ENCODE assay signal across 9 cellular contexts in the genomic region with DNA sequence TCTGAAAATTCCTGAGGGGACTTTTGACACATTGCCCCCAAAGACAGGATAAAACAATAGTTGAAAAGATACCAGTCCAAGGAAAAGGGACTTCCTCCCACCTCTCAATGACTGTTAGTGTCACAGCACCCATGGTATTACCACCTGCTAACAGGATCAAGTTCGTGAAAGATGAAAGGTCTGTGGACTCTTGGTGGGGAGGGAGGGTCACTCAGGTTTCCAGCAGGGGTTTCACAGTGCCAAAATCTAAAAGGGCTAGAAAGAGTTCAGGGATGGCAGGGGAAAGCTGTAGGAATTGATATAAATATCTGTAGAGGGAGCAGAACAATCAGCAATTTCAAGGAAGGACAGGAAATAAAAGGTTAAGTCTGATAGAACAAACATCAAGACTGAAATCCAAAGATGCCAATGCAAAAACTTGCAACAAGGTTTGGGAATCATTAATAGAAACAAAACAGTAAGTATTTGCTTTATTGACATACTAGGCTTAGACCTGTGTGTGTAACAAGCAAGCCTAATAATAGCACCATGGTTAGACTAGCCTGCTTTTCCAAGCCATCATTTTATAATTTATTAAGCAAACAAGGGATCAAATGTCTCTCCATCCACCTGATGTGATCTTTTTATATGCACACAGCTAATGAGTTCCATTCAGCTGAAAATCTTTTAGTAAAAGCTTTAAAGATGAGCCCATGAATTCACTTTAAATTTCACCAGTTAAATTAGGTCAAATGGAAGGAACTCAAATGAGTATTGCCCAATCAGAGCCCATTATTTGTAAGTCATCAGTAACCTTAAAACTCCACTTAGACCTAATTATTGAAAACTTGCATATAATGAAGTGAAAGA. TPM values are rescaled to one million over a fixed set of nuclear protein-coding genes. Genes with fewer than 3 reads are reported as not detected.
DNase-seq lines count a peak whose midpoint lies in the region; ATAC-seq, FAIRE-seq and TF ChIP-seq lines count a peak whose summit lies in the region.
"Had no signal": no experiment of that assay in that cellular context is flagged by ENCODE, and none has a peak within 500 bp of the region (broad histone marks: within the 10 kb centered on the region; RNA-seq: fewer than 3 reads in every experiment).

No MANE protein-coding gene starts in this region.

- H3K4me1 Mint-ChIP-seq in activated CD4-positive, alpha-beta T cell treated with anti-CD3 and anti-CD28 coated beads, Interleukin-2, amount 10 ng/mL, durations not matched to agents 7 days and 5 days, result peaks cover 46% of the 10 kb centered on the region
- peaks cover 13% of the 10 kb centered on the region for H3K4me1 Mint-ChIP-seq in activated T-helper 17 cell treated with anti-CD3 and anti-CD28 coated beads, Interleukin-2, amount 50 U/mL, for 72 hours

- H3K4me1 ChIP-seq in keratinocyte (ENCODE audit: control insufficient read depth, extremely low read depth, insufficient read depth, low read length) (peaks cover 44% of the 10 kb centered on the region), thyroid gland (peaks cover 55 to 56% of the 10 kb centered on the region in 2 donors)

- POLR2A ChIA-PET in activated CD4-positive, alpha-beta T cell treated with anti-CD3 and anti-CD28 coated beads, Interleukin-2, amount 10 ng/mL, durations not matched to agents 7 days and 5 days (lab: Charles Lee), result interaction anchor here (1.3 to 6.4 kb wide), 4 partner anchors 8 to 54 kb away, joined by 5 to 50 read pairs (median 24); a partner anchor contains a TSS

- no peak for DNase-seq in activated CD4-positive, alpha-beta T cell treated with anti-CD3 and anti-CD28 coated beads, Interleukin-2, amount 10 ng/mL, durations not matched to agents 7 days and 5 days
- DNase-seq in activated CD4-positive, alpha-beta T cell treated with anti-CD3 and anti-CD28 coated beads for 1 hour, result no peak
- DNase-seq in keratinocyte (ENCODE audit: low read depth, low spot score), result no peak
- no peak for DNase-seq in thyroid gland
- DNase-seq in Ammon's horn (ENCODE audit: low spot score), result no peak
- no peak for DNase-seq in activated gamma-delta T cell treated with Interleukin-2 at 50 U/mL for 16 hours
- no peak for DNase-seq in amniotic stem cell (lab: John Stamatoyannopoulos, UW)

- no peaks in the 10 kb centered on the region for H3K27me3 ChIP-seq in keratinocyte (ENCODE audit: control insufficient read depth, extremely low read depth, insufficient read depth, low read length)
- H3K27me3 ChIP-seq in thyroid gland, result no peaks in the 10 kb centered on the region

- CTCF ChIA-PET in activated CD4-positive, alpha-beta T cell treated with anti-CD3 and anti-CD28 coated beads, Interleukin-2, amount 10 ng/mL, durations not matched to agents 7 days and 5 days (lab: Charles Lee), result interaction anchor here (1.4 to 14.6 kb wide), 3 partner anchors 8 to 401 kb away, joined by 3 to 158 read pairs (median 10); no protein-coding TSS in a partner anchor

- H3K79me2 ChIP-seq in keratinocyte (ENCODE audit: control insufficient read depth, insufficient read depth, low read length), result peaks cover 67% of the 10 kb centered on the region

- H3K4me2 ChIP-seq in keratinocyte (ENCODE audit: control insufficient read depth, extremely low read depth, insufficient read depth, low read depth, low read length), result peak overlapping the region; percentile 99

- H3K36me3 Mint-ChIP-seq in activated CD4-positive, alpha-beta T cell treated with anti-CD3 and anti-CD28 coated beads, Interleukin-2, amount 10 ng/mL, durations not matched to agents 7 days and 5 days (ENCODE audit: low read depth), result peaks cover 84% of the 10 kb centered on the region
- H3K36me3 Mint-ChIP-seq in activated T-helper 17 cell treated with anti-CD3 and anti-CD28 coated beads, Interleukin-2, amount 50 U/mL, for 72 hours (ENCODE audit: low read depth), result peaks cover 89% of the 10 kb centered on the region

- TF ChIP-seq CTCF in keratinocyte (optimal IDR thresholded peaks at IDR 0.05 in 1 of 3, IDR thresholded peaks at IDR 0.05 in 1 of 3, conservative IDR thresholded peaks at IDR 0.05 in 1 of 3; ENCODE audit: extremely low read depth in 1 of 3, insufficient read depth in 2 of 3, low read length in 3 of 3) (no peak), thyroid gland (IDR thresholded peaks at IDR 0.05) (no peak)

- H3K9me1 ChIP-seq in keratinocyte (ENCODE audit: control insufficient read depth, extremely low read depth, insufficient read depth, low read length), result no peaks in the 10 kb centered on the region

- peak overlapping the region; percentile 98 for H3K27ac Mint-ChIP-seq in activated CD4-positive, alpha-beta T cell treated with anti-CD3 and anti-CD28 coated beads, Interleukin-2, amount 10 ng/mL, durations not matched to agents 7 days and 5 days
- peak overlapping the region; percentile 98 for H3K27ac Mint-ChIP-seq in activated T-helper 17 cell treated with anti-CD3 and anti-CD28 coated beads, Interleukin-2, amount 50 U/mL, for 72 hours

- H3K9ac ChIP-seq in keratinocyte (ENCODE audit: control insufficient read depth, extremely low read depth, insufficient read depth, low read length), result peak overlapping the region; percentile 99

- dilution Hi-C loops in keratinocyte (cut with MboI; ENCODE audit: extremely low pct_ligation_motif_present, low sequenced_read_pairs), result no loop called here

- H3K9me3 ChIP-seq in keratinocyte (ENCODE audit: control insufficient read depth, low read depth, low read length) (no peaks in the 10 kb centered on the region), thyroid gland (no peaks in the 10 kb centered on the region)

- H3K36me3 ChIP-seq in keratinocyte (ENCODE audit: control insufficient read depth in 2 of 2, extremely low read depth in 1 of 2, insufficient read depth in 2 of 2, low read length in 2 of 2), result peaks cover 24 to 59% of the 10 kb centered on the region in 2 experiments
- H3K36me3 ChIP-seq in thyroid gland, result peaks cover 42 to 68% of the 10 kb centered on the region in 2 donors

- intact Hi-C loops in thyroid gland (cut with DNase I), result no loop called here

- H3K4me3 Mint-ChIP-seq in activated CD4-positive, alpha-beta T cell treated with anti-CD3 and anti-CD28 coated beads, Interleukin-2, amount 10 ng/mL, durations not matched to agents 7 days and 5 days, result peak overlapping the region; percentile 99
- peak overlapping the region; percentile 98 for H3K4me3 Mint-ChIP-seq in activated T-helper 17 cell treated with anti-CD3 and anti-CD28 coated beads, Interleukin-2, amount 50 U/mL, for 72 hours

- no peaks in the 10 kb centered on the region for H3K27me3 Mint-ChIP-seq in activated CD4-positive, alpha-beta T cell treated with anti-CD3 and anti-CD28 coated beads, Interleukin-2, amount 10 ng/mL, durations not matched to agents 7 days and 5 days
- H3K27me3 Mint-ChIP-seq in activated T-helper 17 cell treated with anti-CD3 and anti-CD28 coated beads, Interleukin-2, amount 50 U/mL, for 72 hours, result no peaks in the 10 kb centered on the region

- no peak overlapping the region for H2AFZ ChIP-seq in keratinocyte (ENCODE audit: control insufficient read depth, low read length)

- peaks cover 59% of the 10 kb centered on the region for H4K20me1 ChIP-seq in keratinocyte (ENCODE audit: control insufficient read depth, extremely low read depth, insufficient read depth, low read length)

- TF ChIP-seq POLR2A in thyroid gland (IDR thresholded peaks at IDR 0.05), result no peak

- H3K27ac ChIP-seq in keratinocyte (ENCODE audit: control insufficient read depth, insufficient read depth, low read length), result peak overlapping the region; percentile 98
- peak overlapping the region; percentile 99 to 100 (median 99) for H3K27ac ChIP-seq in thyroid gland

- H3K4me3 ChIP-seq in keratinocyte (ENCODE audit: control insufficient read depth in 2 of 3, extremely low read depth in 1 of 3, insufficient read depth in 2 of 3, low read depth in 1 of 3, low read length in 3 of 3) (peak overlapping the region; percentile 90 to 98 (median 97)), thyroid gland (replicated peaks in 1 of 3) (peak overlapping the region in 2 of 3 donors; percentile 92 to 98)

- WGBS in thyroid gland, 2 donors, result 5 to 14% methylated on average over 1 of the region's 1 CpG

- no peak for ATAC-seq in activated T-helper 17 cell treated with anti-CD3 and anti-CD28 coated beads, Interleukin-2, amount 50 U/mL, for 72 hours (replicated peaks)

- H3K9me3 Mint-ChIP-seq in activated CD4-positive, alpha-beta T cell treated with anti-CD3 and anti-CD28 coated beads, Interleukin-2, amount 10 ng/mL, durations not matched to agents 7 days and 5 days, result no peaks in the 10 kb centered on the region
- H3K9me3 Mint-ChIP-seq in activated T-helper 17 cell treated with anti-CD3 and anti-CD28 coated beads, Interleukin-2, amount 50 U/mL, for 72 hours, result no peaks in the 10 kb centered on the region

- FAIRE-seq in keratinocyte (lab: Jason Lieb, UNC), result no peak
- FAIRE-seq: endometrium had no signal

RNA-seq across cellular contexts. Expression of a gene that starts 3.7 kb away (rescaled TPM):
- total RNA-seq in activated CD4-positive, alpha-beta T cell treated with anti-CD3 and anti-CD28 coated beads, Interleukin-2, amount 10 ng/mL, durations not matched to agents 7 days and 5 days, result 100 to 1,000 TPM; 260 to 311 TPM
- total RNA-seq in activated T-helper 17 cell treated with anti-CD3 and anti-CD28 coated beads, Interleukin-2, amount 50 U/mL, for 72 hours, result 100 to 1,000 TPM; 235 to 351 TPM
- 105 to 237 TPM (median 156 TPM) in 3 replicates for polyA plus RNA-seq in keratinocyte
- 301 TPM for polyA plus RNA-seq in keratinocyte (2011; ENCODE audit: low read depth)
- polyA plus RNA-seq in keratinocyte (2011; cell fraction: cytosol; rRNA removed), result 85.0 and 142 TPM in 2 replicates
- polyA plus RNA-seq in keratinocyte (2011; cell fraction: nucleus; rRNA removed), result 241 and 336 TPM in 2 replicates
- polyA plus RNA-seq in keratinocyte (2012; ENCODE audit: low replicate concordance), result 139 and 235 TPM in 2 replicates
- polyA minus RNA-seq in keratinocyte, result 75.7 to 233 TPM (median 111 TPM) in 3 replicates
- 164 TPM for polyA minus RNA-seq in keratinocyte (2011; cell fraction: cytosol; rRNA and poly(A)+ RNA removed)
- 148 and 203 TPM in 2 replicates for polyA minus RNA-seq in keratinocyte (2011; cell fraction: nucleus; rRNA and poly(A)+ RNA removed)
- total RNA-seq in thyroid gland, result 100 to 1,000 TPM; 164 to 313 (median 203) TPM

RNA-seq across cellular contexts. Expression of a gene that starts 26.5 kb away (rescaled TPM):
- total RNA-seq in activated CD4-positive, alpha-beta T cell treated with anti-CD3 and anti-CD28 coated beads, Interleukin-2, amount 10 ng/mL, durations not matched to agents 7 days and 5 days, result under 1 TPM; 0.06 to 0.15 TPM
- under 1 TPM; 0.29 to 0.37 TPM for total RNA-seq in activated T-helper 17 cell treated with anti-CD3 and anti-CD28 coated beads, Interleukin-2, amount 50 U/mL, for 72 hours
- 7.0 to 22.8 TPM (median 7.0 TPM) in 3 replicates for polyA plus RNA-seq in keratinocyte
- 29.1 TPM for polyA plus RNA-seq in keratinocyte (2011; ENCODE audit: low read depth)
- polyA plus RNA-seq in keratinocyte (2011; cell fraction: cytosol; rRNA removed), result 13.1 and 16.6 TPM in 2 replicates
- polyA plus RNA-seq in keratinocyte (2011; cell fraction: nucleus; rRNA removed), result 105 and 147 TPM in 2 replicates
- polyA plus RNA-seq in keratinocyte (2012; ENCODE audit: low replicate concordance), result 8.6 and 128 TPM in 2 replicates
- 7.5 to 15.6 TPM (median 14.2 TPM) in 3 replicates for polyA minus RNA-seq in keratinocyte
- polyA minus RNA-seq in keratinocyte (2011; cell fraction: cytosol; rRNA and poly(A)+ RNA removed), result 13.2 TPM
- 33.8 and 40.9 TPM in 2 replicates for polyA minus RNA-seq in keratinocyte (2011; cell fraction: nucleus; rRNA and poly(A)+ RNA removed)
- 10 to 100 TPM in 1 of 4 donors, 1 to 10 TPM in 3; 2.1 to 15.7 (median 6.9) TPM for total RNA-seq in thyroid gland

RNA-seq across cellular contexts. Expression of a gene that starts 53.7 kb away (rescaled TPM):
- total RNA-seq in activated CD4-positive, alpha-beta T cell treated with anti-CD3 and anti-CD28 coated beads, Interleukin-2, amount 10 ng/mL, durations not matched to agents 7 days and 5 days, result 100 to 1,000 TPM; 192 to 193 TPM
- 100 to 1,000 TPM; 136 to 199 TPM for total RNA-seq in activated T-helper 17 cell treated with anti-CD3 and anti-CD28 coated beads, Interleukin-2, amount 50 U/mL, for 72 hours
- 76.8 to 157 TPM (median 102 TPM) in 3 replicates for polyA plus RNA-seq in keratinocyte
- polyA plus RNA-seq in keratinocyte (2011; ENCODE audit: low read depth), result 59.7 TPM
- 99.0 and 125 TPM in 2 replicates for polyA plus RNA-seq in keratinocyte (2011; cell fraction: cytosol; rRNA removed)
- 56.9 and 69.4 TPM in 2 replicates for polyA plus RNA-seq in keratinocyte (2011; cell fraction: nucleus; rRNA removed)
- polyA plus RNA-seq in keratinocyte (2012; ENCODE audit: low replicate concordance), result 87.5 and 131 TPM in 2 replicates
- polyA minus RNA-seq in keratinocyte, result 13.2 to 36.5 TPM (median 22.0 TPM) in 3 replicates
- 27.0 TPM for polyA minus RNA-seq in keratinocyte (2011; cell fraction: cytosol; rRNA and poly(A)+ RNA removed)
- 7.9 and 12.7 TPM in 2 replicates for polyA minus RNA-seq in keratinocyte (2011; cell fraction: nucleus; rRNA and poly(A)+ RNA removed)
- total RNA-seq in thyroid gland, result 100 to 1,000 TPM; 183 to 292 (median 218) TPM
